Comparison of ENCODE assay signal across 22 cellular contexts in the genomic region with DNA sequence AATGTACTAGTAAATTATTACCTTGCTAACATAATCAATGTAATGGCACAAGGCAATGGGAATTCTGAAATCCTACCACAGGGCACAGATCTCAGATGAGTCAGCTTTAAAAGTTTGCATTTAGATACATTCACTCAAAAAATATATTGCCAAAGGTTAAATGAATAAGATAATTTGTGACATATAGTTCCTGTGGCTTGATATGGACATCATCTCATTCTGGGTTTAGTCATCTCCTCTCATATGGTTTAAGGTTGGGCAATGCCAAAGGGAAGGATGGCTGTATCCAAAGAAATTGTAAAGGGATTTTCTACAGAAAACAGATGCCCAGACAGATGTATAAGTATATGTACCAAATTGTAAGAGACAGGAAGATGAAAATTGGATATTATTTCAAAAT.
"Had no signal": no experiment of that assay in that cellular context is flagged by ENCODE, and none has a peak within 500 bp of the region (broad histone marks: within the 10 kb centered on the region; RNA-seq: fewer than 3 reads in every experiment).

No MANE protein-coding gene starts in this region.

- ATAC-seq: activated CD4-positive, CD25-positive, alpha-beta regulatory T cell treated with anti-CD3 and anti-CD28 coated beads, Interleukin-2, amount 50 U/mL, for 24 hours; activated CD8-positive, alpha-beta T cell treated with anti-CD3 and anti-CD28 coated beads for 36 hours; activated T-cell treated with anti-CD3 and anti-CD28 coated beads, Interleukin-2, amount 50 U/mL, for 72 hours had no signal

- FAIRE-seq: bronchial epithelial cell had no signal

- H3K4me3 ChIP-seq: adrenal gland, Peyer's patch had no signal

- DNase-seq: activated CD4-positive, alpha-beta T cell treated with anti-CD3 and anti-CD28 coated beads for 4 hours; activated CD8-positive, alpha-beta memory T cell treated with anti-CD3 and anti-CD28 coated beads, Interleukin-2, amount 50 U/mL, for 4 hours; activated CD8-positive, alpha-beta T cell treated with anti-CD3 and anti-CD28 coated beads for 36 hours; activated naive CD4-positive, alpha-beta T cell treated with anti-CD3 and anti-CD28 coated beads, Interleukin-2, amount 50 U/mL, for 16 hours; activated naive CD8-positive, alpha-beta T cell treated with anti-CD3 and anti-CD28 coated beads, Interleukin-2, amount 10 ng/mL, durations not matched to agents 7 days and 5 days; activated T-cell treated with anti-CD3 and anti-CD28 coated beads, Interleukin-2, amount 50 U/mL, for 72 hours; adrenal gland; aorta; central memory CD4-positive, alpha-beta T cell; NCI-H1092; NCI-H1417; NCI-H1930; NCI-H2171; NCI-H2227 treated with DMSO at 0.1 percent for 48 hours; NCI-H510A; NCI-H526 treated with DMSO at 0.1 percent for 48 hours; NCI-H82; OCI-M1; Peyer's patch; SHP77 treated with DMSO at 0.1 percent for 48 hours had no signal
